8 cellular contexts compared by ENCODE assay signal in genomic region chr12:1796515-1797010, GRCh38. TPM values are rescaled to one million over a fixed set of nuclear protein-coding genes. Genes with fewer than 3 reads are reported as not detected.
DNase-seq lines count a peak whose midpoint lies in the region; ATAC-seq and TF ChIP-seq lines count a peak whose summit lies in the region.

No MANE protein-coding gene starts in this region.

- peaks cover 16% of the 10 kb centered on the region for H3K4me1 Mint-ChIP-seq in endothelial cell (ENCODE audit: unreplicated experiment)

- H3K23ac ChIP-seq in neuronal stem cell (ENCODE audit: low read depth, low read length, poor library complexity): peak overlapping the region; percentile 86

- peak; percentile 39 for DNase-seq in activated gamma-delta T cell treated with Interleukin-2 at 50 U/mL for 16 hours
- DNase-seq in activated gamma-delta T cell (lab: John Stamatoyannopoulos, UW): no peak
- DNase-seq in activated CD4-positive, alpha-beta T cell treated with anti-CD3 and anti-CD28 coated beads for 4 hours: peak; percentile 35 to 39
- no peak for DNase-seq in endothelial cell (ENCODE audit: low spot score)
- no peak for DNase-seq in neuronal stem cell (ENCODE audit: low spot score)
- DNase-seq in NCI-H2227 (lab: John Stamatoyannopoulos, UW; ENCODE audit: unreplicated experiment): no peak
- no peak for DNase-seq in NK-92 (lab: John Stamatoyannopoulos, UW; ENCODE audit: unreplicated experiment)

- no peak overlapping the region for H3K27ac ChIP-seq in neuronal stem cell (replicated peaks; ENCODE audit: low read length)

- TF ChIP-seq CTCF in endothelial cell (IDR thresholded peaks at IDR 0.05; ENCODE audit: unreplicated experiment): no peak

- H4K8ac ChIP-seq in neuronal stem cell (ENCODE audit: low read depth, low read length): peak overlapping the region; percentile 70

- peak overlapping the region; percentile 90 for H3K14ac ChIP-seq in neuronal stem cell (ENCODE audit: low read length)

- peak overlapping the region; percentile 25 for H2BK15ac ChIP-seq in neuronal stem cell (ENCODE audit: low read length)

- H2BK120ac ChIP-seq in neuronal stem cell (ENCODE audit: low read depth, low read length): peak overlapping the region; percentile 6

- peak; percentile 16 for ATAC-seq in HG03139 (IDR thresholded peaks at IDR 0.05; ENCODE audit: unreplicated experiment)

- peaks cover 7% of the 10 kb centered on the region for H3K36me3 Mint-ChIP-seq in endothelial cell (ENCODE audit: low read depth, unreplicated experiment)

- peak overlapping the region in 1 of 2 donors; percentile 63 for H3K4me3 ChIP-seq in neuronal stem cell (ENCODE audit: low read length in 2 of 2)

- H3K27ac Mint-ChIP-seq in endothelial cell (ENCODE audit: unreplicated experiment): no peak overlapping the region

- no peaks in the 10 kb centered on the region for H3K36me3 ChIP-seq in neuronal stem cell (replicated peaks in 1 of 2; ENCODE audit: control insufficient read depth in 2 of 2, insufficient read depth in 2 of 2, low read length in 2 of 2)

- H2AFZ ChIP-seq in neuronal stem cell (ENCODE audit: low read length): peak overlapping the region; percentile 91

- H4K91ac ChIP-seq in neuronal stem cell (ENCODE audit: low read depth, low read length, poor library complexity): no peak overlapping the region

- H3K9me3 ChIP-seq in neuronal stem cell (replicated peaks in 1 of 2; ENCODE audit: control insufficient read depth in 2 of 2, insufficient read depth in 1 of 2, low read depth in 1 of 2, low read length in 2 of 2): no peaks in the 10 kb centered on the region

- peak overlapping the region; percentile 86 for H2BK12ac ChIP-seq in neuronal stem cell (ENCODE audit: low read length)

- H3K9me3 Mint-ChIP-seq in endothelial cell (ENCODE audit: unreplicated experiment): no peaks in the 10 kb centered on the region

- H3K4me2 ChIP-seq in neuronal stem cell (ENCODE audit: insufficient read depth, low read length, poor library complexity, severe bottlenecking): peak overlapping the region; percentile 67

- H3K4me3 Mint-ChIP-seq in endothelial cell (ENCODE audit: unreplicated experiment): peak overlapping the region; percentile 86

- peak overlapping the region; percentile 90 for H3K9ac ChIP-seq in neuronal stem cell (ENCODE audit: low read depth, low read length, poor library complexity)

- peak overlapping the region; percentile 90 for H3K4ac ChIP-seq in neuronal stem cell (ENCODE audit: low read length)

- peak overlapping the region; percentile 94 for H3K18ac ChIP-seq in neuronal stem cell (ENCODE audit: low read length)

- H3K27me3 ChIP-seq in neuronal stem cell (ENCODE audit: control insufficient read depth in 3 of 3, insufficient read depth in 3 of 3, low read depth in 1 of 3, low read length in 3 of 3): peaks cover 0 to 12% (median 2%) of the 10 kb centered on the region in 3 experiments

- H2BK5ac ChIP-seq in neuronal stem cell (ENCODE audit: low read length): no peak overlapping the region

- H3K27me3 Mint-ChIP-seq in endothelial cell (ENCODE audit: unreplicated experiment): peaks cover 8% of the 10 kb centered on the region

- peaks cover 5% of the 10 kb centered on the region in 2 donors for H3K4me1 ChIP-seq in neuronal stem cell (ENCODE audit: control insufficient read depth in 2 of 2, insufficient read depth in 1 of 2, low read depth in 1 of 2, low read length in 2 of 2)

- no peaks in the 10 kb centered on the region for H3K79me1 ChIP-seq in neuronal stem cell (ENCODE audit: low read depth, low read length)

- H2AK5ac ChIP-seq in neuronal stem cell (ENCODE audit: low read depth, low read length): peak overlapping the region; percentile 85

- WGBS in neuronal stem cell (ENCODE audit: extremely low coverage in 2 of 2, insufficient read length in 2 of 2, insufficient replicate concordance in 1 of 2), 2 donors: no CpG with 5 or more reads among the region's 43 CpGs

RNA-seq across cellular contexts. Expression of gene LRTM2, which starts 23.8 kb away (rescaled TPM):
- not detected for total RNA-seq in endothelial cell (ENCODE audit: unreplicated experiment)
- 0.03 TPM for polyA plus RNA-seq in neuronal stem cell (2013, experiment 1 of 2)
- 0.03 TPM for polyA plus RNA-seq in neuronal stem cell (2013, experiment 2 of 2)

Comparison
In these comparisons a context has a peak if more than half of its experiments do, and no peak if none do; other contexts are left out.
1. DNase-seq: peak in activated gamma-delta T cell treated with Interleukin-2 at 50 U/mL for 16 hours (single experiment) and activated CD4-positive, alpha-beta T cell treated with anti-CD3 and anti-CD28 coated beads for 4 hours (2 of 2); none in activated gamma-delta T cell (single experiment), endothelial cell (single experiment), neuronal stem cell (single experiment), NCI-H2227 (single experiment) and NK-92 (single experiment).